ENCODE assay signal across 8 cellular contexts in the genomic region with DNA sequence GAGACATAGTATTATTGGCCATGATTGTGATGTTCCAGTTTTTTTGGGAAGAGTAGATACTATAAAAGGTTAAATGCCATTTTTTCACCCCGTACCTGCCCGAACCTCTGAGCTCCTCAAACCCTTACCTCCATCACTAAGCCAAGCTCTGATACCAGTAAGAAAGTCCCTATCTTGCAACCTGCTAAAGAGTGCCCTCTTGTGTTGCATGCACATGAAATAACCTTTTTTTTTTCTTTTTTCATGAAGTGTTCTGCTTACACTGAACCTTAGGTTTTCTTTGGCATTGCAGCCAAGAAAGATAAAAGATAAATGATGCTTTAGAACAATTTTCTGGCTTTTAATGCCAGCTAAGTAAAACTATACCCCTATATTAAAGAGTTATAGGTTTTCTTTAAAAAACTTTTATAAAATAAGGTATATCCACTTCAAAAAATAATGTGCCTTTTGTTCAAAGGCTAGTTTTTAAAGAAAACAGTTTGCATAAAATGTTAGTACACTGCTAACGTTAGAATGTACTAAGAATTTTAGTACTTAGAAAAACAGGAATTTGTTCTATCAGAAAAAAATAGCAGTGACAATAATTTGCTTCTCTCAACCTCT.
DNase-seq lines count a peak whose midpoint lies in the region; ATAC-seq, FAIRE-seq and TF ChIP-seq lines count a peak whose summit lies in the region.

No MANE protein-coding gene starts in this region.

- no peak overlapping the region for H3K27ac ChIP-seq in gastroesophageal sphincter

- TF ChIP-seq EP300 in gastroesophageal sphincter (IDR thresholded peaks at IDR 0.05): no peak

- peak; percentile 43 for FAIRE-seq in frontal cortex (lab: Jason Lieb, UNC)

- DNase-seq in NCI-H2196 (lab: John Stamatoyannopoulos, UW; ENCODE audit: unreplicated experiment) (peak; percentile 12), NCI-H2196 treated with DMSO at 0.1 percent for 48 hours (lab: John Stamatoyannopoulos, UW; ENCODE audit: unreplicated experiment) (no peak), M059J (ENCODE audit: low read depth) (peak; percentile 56), SKM-1 (lab: John Stamatoyannopoulos, UW; ENCODE audit: unreplicated experiment) (peak; percentile 6), frontal cortex (ENCODE audit: low spot score in 2 of 2) (no peak), superior temporal gyrus (ENCODE audit: extremely low spot score) (peak; percentile 86)

- WGBS in gastroesophageal sphincter (ENCODE audit: low coverage in 1 of 2), 2 donors: 42 to 49% methylated on average over 3 of the region's 3 CpGs

- no peak overlapping the region for H3K4me3 ChIP-seq in gastroesophageal sphincter

- ATAC-seq in gastroesophageal sphincter: no peak
- no peak for ATAC-seq in HG03432 (IDR thresholded peaks at IDR 0.05; ENCODE audit: unreplicated experiment)

- no peaks in the 10 kb centered on the region for H3K36me3 ChIP-seq in gastroesophageal sphincter

- peak in 2 of 4 experiments; percentile 13 to 50 for TF ChIP-seq CTCF in gastroesophageal sphincter (IDR thresholded peaks at IDR 0.05)

- H3K9me3 ChIP-seq in gastroesophageal sphincter: no peaks in the 10 kb centered on the region

- H3K4me1 ChIP-seq in gastroesophageal sphincter: no peaks in the 10 kb centered on the region

- H3K27me3 ChIP-seq in gastroesophageal sphincter: no peaks in the 10 kb centered on the region

- TF ChIP-seq POLR2A in gastroesophageal sphincter (IDR thresholded peaks at IDR 0.05): no peak

Comparison
In these comparisons a context has a peak if more than half of its experiments do, and no peak if none do; other contexts are left out.
1. DNase-seq: peak in NCI-H2196 (single experiment), M059J (single experiment), SKM-1 (single experiment) and superior temporal gyrus (single experiment); none in NCI-H2196 treated with DMSO at 0.1 percent for 48 hours (single experiment) and frontal cortex (0 of 2).